ENCODE assay signal across 9 cellular contexts in genomic region chr7:124784879-124785818, GRCh38. TPM values are rescaled to one million over a fixed set of nuclear protein-coding genes. Genes with fewer than 3 reads are reported as not detected.
DNase-seq lines count a peak whose midpoint lies in the region; ATAC-seq and TF ChIP-seq lines count a peak whose summit lies in the region.
"Had no signal": no experiment of that assay in that cellular context is flagged by ENCODE, and none has a peak within 500 bp of the region (broad histone marks: within the 10 kb centered on the region; RNA-seq: fewer than 3 reads in every experiment).

No MANE protein-coding gene starts in this region.

- DNase-seq in HAP-1 (ENCODE audit: low spot score in 2 of 2) (peak; percentile 72 to 76), MM.1S (peak; percentile 75), RPMI8226 (peak; percentile 63), epithelial cell of esophagus (ENCODE audit: low read depth) (peak; percentile 67), mucosa of gallbladder (ENCODE audit: low spot score) (peak; percentile 51), T-cell (no peak)

- no peak for ATAC-seq in T-cell (replicated peaks in 1 of 4)

- H3K36me3 Mint-ChIP-seq in T-cell, result no peaks in the 10 kb centered on the region
- H3K36me3 Mint-ChIP-seq: activated naive CD8-positive, alpha-beta T cell had no signal

- H3F3A ChIP-seq in MM.1S (ENCODE audit: insufficient read depth, low read length), result no peaks in the 10 kb centered on the region

- no peak overlapping the region for H3K27ac ChIP-seq in MM.1S (ENCODE audit: low read length)

- no peak overlapping the region for H3K27ac Mint-ChIP-seq in T-cell
- H3K27ac Mint-ChIP-seq: activated naive CD8-positive, alpha-beta T cell; stimulated activated naive CD8-positive, alpha-beta T cell treated with anti-CD3 and anti-CD28 coated beads, Interleukin-15, Interleukin-2, amounts not matched to agents 100 ng/mL and 50 ng/mL, for 24 hours had no signal

- peaks cover 3 to 7% of the 10 kb centered on the region in 2 donors for H3K27me3 Mint-ChIP-seq in T-cell

- POLR2A ChIA-PET in T-cell (lab: Charles Lee), result no interaction called here

- H3K4me3 Mint-ChIP-seq in T-cell, result no peak overlapping the region
- H3K4me3 Mint-ChIP-seq: activated naive CD8-positive, alpha-beta T cell; stimulated activated naive CD8-positive, alpha-beta T cell treated with anti-CD3 and anti-CD28 coated beads, Interleukin-15, Interleukin-2, amounts not matched to agents 100 ng/mL and 50 ng/mL, for 24 hours had no signal

- no peak overlapping the region for H3K4me2 ChIP-seq in MM.1S (ENCODE audit: low read depth, low read length)

- H3K4me1 ChIP-seq in HAP-1 (no peaks in the 10 kb centered on the region), MM.1S (ENCODE audit: low read length) (no peaks in the 10 kb centered on the region)

- CTCF ChIA-PET in T-cell (lab: Charles Lee), result no interaction called here

- no peaks in the 10 kb centered on the region for H3K27me3 ChIP-seq in HAP-1 (ENCODE audit: low read depth)
- no peaks in the 10 kb centered on the region for H3K27me3 ChIP-seq in MM.1S (replicated peaks; ENCODE audit: insufficient read depth, low read length)

- H3K4me3 ChIP-seq in HAP-1, result no peak overlapping the region
- H3K4me3 ChIP-seq in MM.1S (ENCODE audit: low read length), result no peak overlapping the region
- no peak overlapping the region for H3K4me3 ChIP-seq in epithelial cell of esophagus (ENCODE audit: low read length)

- in situ Hi-C loops in HAP-1 (cut with MboI; ENCODE audit: low sequenced_read_pairs), result loop anchor here (10.0 kb wide), 1 partner anchor 620 kb away; no protein-coding TSS in a partner anchor

- no peaks in the 10 kb centered on the region for H3K79me2 ChIP-seq in MM.1S (ENCODE audit: low read length)

- TF ChIP-seq CTCF in GM12873 (IDR thresholded peaks at IDR 0.05; ENCODE audit: insufficient read depth, low read depth, low read length, missing control alignments), result peak; percentile 82
- TF ChIP-seq CTCF in MM.1S (IDR thresholded peaks at IDR 0.05; ENCODE audit: low read length), result peak; percentile 93
- peak; percentile 95 for TF ChIP-seq CTCF in epithelial cell of esophagus (IDR thresholded peaks at IDR 0.05; ENCODE audit: insufficient read depth, low read depth, low read length, missing control alignments)

- no peak overlapping the region for H3K9ac ChIP-seq in MM.1S (ENCODE audit: low read length)

- H3K9me3 Mint-ChIP-seq in T-cell, result no peaks in the 10 kb centered on the region
- H3K9me3 Mint-ChIP-seq: stimulated activated naive CD8-positive, alpha-beta T cell treated with anti-CD3 and anti-CD28 coated beads, Interleukin-15, Interleukin-2, amounts not matched to agents 100 ng/mL and 50 ng/mL, for 24 hours had no signal

- H3K9me3 ChIP-seq in HAP-1 (no peaks in the 10 kb centered on the region), MM.1S (replicated peaks; ENCODE audit: insufficient read depth, low read length) (no peaks in the 10 kb centered on the region)

- no peak overlapping the region for H2AFZ ChIP-seq in MM.1S (ENCODE audit: low read length)

- no peaks in the 10 kb centered on the region for H3K9me2 ChIP-seq in MM.1S (replicated peaks; ENCODE audit: insufficient read depth, low read length)

- no peaks in the 10 kb centered on the region for H3K4me1 Mint-ChIP-seq in T-cell

- no peaks in the 10 kb centered on the region for H3K36me3 ChIP-seq in HAP-1 (replicated peaks)
- no peaks in the 10 kb centered on the region for H3K36me3 ChIP-seq in MM.1S (replicated peaks; ENCODE audit: insufficient read depth, low read length)

- no peaks in the 10 kb centered on the region for H4K20me1 ChIP-seq in MM.1S (ENCODE audit: insufficient read depth, low read length)

RNA-seq across cellular contexts. Expression of gene GPR37, which starts 19.6 kb away (rescaled TPM):
- total RNA-seq in mucosa of gallbladder (3.7 TPM), T-cell (not detected)

Comparison
In these comparisons a context has a peak if more than half of its experiments do, and no peak if none do; other contexts are left out.
1. DNase-seq: peak in HAP-1 (2 of 2), MM.1S (single experiment), RPMI8226 (single experiment), epithelial cell of esophagus (single experiment) and mucosa of gallbladder (single experiment); none in T-cell (0 of 34).
2. Peak in every context shown above with its lines, with median percentiles within 50 percentile points of each other: CTCF ChIP-seq.